In the genomic region with DNA sequence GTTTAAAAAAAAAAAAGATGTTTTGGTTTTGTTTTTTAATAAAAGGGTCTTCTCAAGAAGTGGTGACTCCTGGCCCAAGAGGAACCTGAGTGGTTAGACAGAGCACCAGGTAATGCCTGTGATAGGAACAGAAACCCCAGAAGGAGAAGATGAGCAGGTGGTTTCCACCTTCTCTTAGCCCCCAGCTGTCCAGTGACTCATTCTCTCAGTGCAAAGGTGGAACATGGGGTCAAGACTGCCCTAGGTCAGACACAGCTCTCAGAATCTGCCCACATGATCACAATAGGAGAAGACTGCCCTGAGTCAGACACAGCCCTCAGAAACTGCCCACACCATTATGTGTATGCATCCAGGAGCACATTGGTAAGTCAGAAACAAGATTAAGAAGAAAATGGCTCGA, we compare ENCODE assay signal across 13 cellular contexts.
A peak's percentile ranks its signal among the peaks of the same experiment; 100 is the strongest.
DNase-seq lines count a peak whose midpoint lies in the region; ATAC-seq and TF ChIP-seq lines count a peak whose summit lies in the region.
"Had no signal": no experiment of that assay in that cellular context is flagged by ENCODE, and none has a peak within 500 bp of the region (broad histone marks: within the 10 kb centered on the region; RNA-seq: fewer than 3 reads in every experiment).

No MANE protein-coding gene starts in this region.

- H3K9me3 ChIP-seq in WERI-Rb-1 (ENCODE audit: severe bottlenecking) (no peaks in the 10 kb centered on the region), tibial artery (no peaks in the 10 kb centered on the region), hepatocyte (ENCODE audit: low read depth) (no peaks in the 10 kb centered on the region)

- no peaks in the 10 kb centered on the region for H4K20me1 ChIP-seq in hepatocyte (ENCODE audit: insufficient read depth, poor library complexity, severe bottlenecking)

- H3K27me3 ChIP-seq in WERI-Rb-1 (ENCODE audit: insufficient read depth, low read depth, severe bottlenecking) (no peaks in the 10 kb centered on the region), tibial artery (no peaks in the 10 kb centered on the region), hepatocyte (no peaks in the 10 kb centered on the region)

- H3K4me2 ChIP-seq in hepatocyte = no peak overlapping the region

- peaks cover 12% of the 10 kb centered on the region for H3K79me2 ChIP-seq in hepatocyte

- no peak overlapping the region for H2AFZ ChIP-seq in hepatocyte

- H3K4me1 ChIP-seq in tibial artery (peaks cover 0 to 5% (median 0%) of the 10 kb centered on the region in 4 donors), hepatocyte (ENCODE audit: insufficient read depth) (no peaks in the 10 kb centered on the region)

- peak; percentile 97 for ATAC-seq in GM18907 (IDR thresholded peaks at IDR 0.05; ENCODE audit: unreplicated experiment)
- peak; percentile 96 for ATAC-seq in HG02571 (IDR thresholded peaks at IDR 0.05; ENCODE audit: unreplicated experiment)
- peak; percentile 85 for ATAC-seq in HG03521 (IDR thresholded peaks at IDR 0.05; ENCODE audit: unreplicated experiment)
- ATAC-seq: left colon had no signal

- H3K4me3 ChIP-seq in WERI-Rb-1 (ENCODE audit: low read depth, low read length) (no peak overlapping the region), tibial artery (no peak overlapping the region), hepatocyte (no peak overlapping the region)

- WGBS in hepatocyte (ENCODE audit: low lambda C conversion rate, missing lambda C conversion rate) = 100% methylated on average over 1 of the region's 1 CpG

- H3K36me3 ChIP-seq in WERI-Rb-1 (peaks cover 15% of the 10 kb centered on the region), tibial artery (peaks cover 0 to 7% (median 0%) of the 10 kb centered on the region in 3 donors), hepatocyte (replicated peaks; ENCODE audit: insufficient read depth, low read depth) (no peaks in the 10 kb centered on the region)

- TF ChIP-seq CTCF in WERI-Rb-1 (IDR thresholded peaks at IDR 0.05; ENCODE audit: low read depth, low read length) (no peak), tibial artery (IDR thresholded peaks at IDR 0.05) (no peak), hepatocyte (IDR thresholded peaks at IDR 0.05; ENCODE audit: poor library complexity) (no peak)

- DNase-seq in CD1c-positive myeloid dendritic cell (ENCODE audit: extremely low spot score) (peak; percentile 66), Ammon's horn (ENCODE audit: low spot score) (no peak), WERI-Rb-1 (no peak), tibial artery (no peak), hepatocyte (ENCODE audit: low spot score) (no peak)
- DNase-seq: activated naive CD4-positive, alpha-beta T cell treated with anti-CD3 and anti-CD28 coated beads, Interleukin-2, amount 50 U/mL, for 16 hours; C1 segment of cervical spinal cord; H9; left colon; small intestine had no signal

- no peaks in the 10 kb centered on the region for H3K9me2 ChIP-seq in hepatocyte (replicated peaks; ENCODE audit: insufficient read depth)

- intact Hi-C loops in tibial artery (cut with DNase I; ENCODE audit: low total_unique reads) = no loop called here

- H3K27ac ChIP-seq in WERI-Rb-1 (no peak overlapping the region), tibial artery (no peak overlapping the region), hepatocyte (no peak overlapping the region)
